ENCODE assay signal across 2 cellular contexts in genomic region chr1:206466840-206467649, GRCh38.
TF ChIP-seq lines count a peak whose summit lies in the region.

No MANE protein-coding gene starts in this region.

TF ChIP-seq in HepG2, 621 proteins besides CTCF, POLR2A, EP300 and RAD21:
- TF ChIP-seq TAF1 (CRISPR knock-in tag; IDR thresholded peaks at IDR 0.05) (no peak), KLF9 (CRISPR knock-in tag; IDR thresholded peaks at IDR 0.05; ENCODE audit: low read depth) (no peak), ATF4 (CRISPR knock-in tag; IDR thresholded peaks at IDR 0.05) (no peak), PAXIP1 (CRISPR knock-in tag; conservative IDR thresholded peaks at IDR 0.05) (no peak), ZNF563 (CRISPR knock-in tag; IDR thresholded peaks at IDR 0.05) (no peak), ELK4 (CRISPR knock-in tag; IDR thresholded peaks at IDR 0.05; ENCODE audit: borderline replicate concordance) (no peak)

TF ChIP-seq in H1, 55 proteins besides CTCF, POLR2A, EP300 and RAD21:
- TF ChIP-seq SIN3A (conservative IDR thresholded peaks at IDR 0.05 in 1 of 2, IDR thresholded peaks at IDR 0.05 in 1 of 2; ENCODE audit: low read depth in 1 of 2, low read length in 2 of 2) (no peak), HDAC2 (IDR thresholded peaks at IDR 0.05; ENCODE audit: borderline replicate concordance in 1 of 2, low read depth in 2 of 2, low read length in 2 of 2) (no peak), TCF12 (IDR thresholded peaks at IDR 0.05; ENCODE audit: low read depth, low read length) (no peak), EGR1 (IDR thresholded peaks at IDR 0.05; ENCODE audit: borderline replicate concordance, low read depth, low read length) (no peak), USF2 (IDR thresholded peaks at IDR 0.05; ENCODE audit: low read length) (no peak), CREB1 (IDR thresholded peaks at IDR 0.05) (no peak), KDM4A (IDR thresholded peaks at IDR 0.05; ENCODE audit: low read depth, low read length, severe bottlenecking) (no peak), SIX5 (IDR thresholded peaks at IDR 0.05; ENCODE audit: low read depth, low read length) (no peak), MAFK (IDR thresholded peaks at IDR 0.05; ENCODE audit: low read depth, low read length) (no peak), PHF8 (conservative IDR thresholded peaks at IDR 0.05; ENCODE audit: low read depth, low read length) (no peak), CTBP2 (IDR thresholded peaks at IDR 0.05; ENCODE audit: borderline replicate concordance, insufficient read depth, insufficient read length, low read length) (no peak), KDM1A (IDR thresholded peaks at IDR 0.05; ENCODE audit: borderline replicate concordance, low read length) (no peak), CBX5 (IDR thresholded peaks at IDR 0.05; ENCODE audit: low read depth, low read length) (no peak), TAF7 (optimal IDR thresholded peaks at IDR 0.05; ENCODE audit: borderline replicate concordance, low read depth, low read length) (no peak), CBX8 (IDR thresholded peaks at IDR 0.05; ENCODE audit: borderline replicate concordance, low read depth, low read length) (no peak), MAX (IDR thresholded peaks at IDR 0.05) (no peak), POLR2AphosphoS5 (IDR thresholded peaks at IDR 0.05; ENCODE audit: low read depth, low read length) (no peak)
